In genomic region chr19:8146877-8147575, GRCh38 we compare ENCODE assay signal across 38 cellular contexts. TPM values are rescaled to one million over a fixed set of nuclear protein-coding genes. Genes with fewer than 3 reads are reported as not detected.
A peak's percentile ranks its signal among the peaks of the same experiment; 100 is the strongest.
DNase-seq lines count a peak whose midpoint lies in the region; ATAC-seq and TF ChIP-seq lines count a peak whose summit lies in the region.
"Had no signal": no experiment of that assay in that cellular context is flagged by ENCODE, and none has a peak within 500 bp of the region (broad histone marks: within the 10 kb centered on the region; RNA-seq: fewer than 3 reads in every experiment).

No MANE protein-coding gene starts in this region.

- POLR2A ChIA-PET in Caco-2 (lab: Charles Lee), result no interaction called here

- no peaks in the 10 kb centered on the region for H3K4me1 ChIP-seq in Caco-2
- no peaks in the 10 kb centered on the region for H3K4me1 ChIP-seq in endodermal cell (ENCODE audit: control insufficient read depth, insufficient read depth, low read length)
- H3K4me1 ChIP-seq: foreskin keratinocyte had no signal

- H3K36me3 ChIP-seq in Caco-2 (ENCODE audit: control insufficient read depth, insufficient read depth, low read length), result no peaks in the 10 kb centered on the region
- no peaks in the 10 kb centered on the region for H3K36me3 ChIP-seq in endodermal cell (ENCODE audit: control insufficient read depth, insufficient read depth, low read length)
- H3K36me3 ChIP-seq: adrenal gland, BLaER1, esophagus squamous epithelium, heart left ventricle, neutrophil, prostate gland, transverse colon had no signal

- H3K9me3 ChIP-seq in Caco-2 (no peaks in the 10 kb centered on the region), endodermal cell (ENCODE audit: control insufficient read depth, low read length) (no peaks in the 10 kb centered on the region)
- H3K9me3 ChIP-seq: adrenal gland, BLaER1, body of pancreas, esophagus squamous epithelium, heart left ventricle, neutrophil, prostate gland, transverse colon had no signal

- H3K4me1 Mint-ChIP-seq in Caco-2 (ENCODE audit: low read depth, unreplicated experiment) (peaks cover 21% of the 10 kb centered on the region), endodermal cell (peaks cover 16% of the 10 kb centered on the region), nephron (peaks cover 45% of the 10 kb centered on the region)

- 89 to 91% methylated on average over 19 to 27 of the region's 27 CpGs for WGBS in endodermal cell (ENCODE audit: insufficient coverage in 1 of 2, insufficient read length in 1 of 2), 2 experiments

- H3K9me3 Mint-ChIP-seq in Caco-2 (ENCODE audit: unreplicated experiment) (no peaks in the 10 kb centered on the region), endodermal cell (no peaks in the 10 kb centered on the region), nephron (no peaks in the 10 kb centered on the region)
- H3K9me3 Mint-ChIP-seq: activated naive CD4-positive, alpha-beta T cell treated with anti-CD3 and anti-CD28 coated beads for 36 hours; activated T-cell treated with anti-CD3 and anti-CD28 coated beads, Interleukin-2, amount 50 U/mL, for 72 hours; HFFc6 had no signal

- H3K27ac ChIP-seq in endodermal cell (ENCODE audit: low read depth, low read length), result no peak overlapping the region
- H3K27ac ChIP-seq: adrenal gland, BLaER1, body of pancreas, esophagus squamous epithelium, foreskin keratinocyte, heart left ventricle, neutrophil, PC-9, prostate gland, transverse colon had no signal

- H3K36me3 Mint-ChIP-seq in Caco-2 (ENCODE audit: insufficient read depth, unreplicated experiment) (no peaks in the 10 kb centered on the region), endodermal cell (ENCODE audit: low read depth) (peaks cover 23% of the 10 kb centered on the region), nephron (ENCODE audit: low read depth) (peaks cover 4% of the 10 kb centered on the region)

- TF ChIP-seq CTCF in Caco-2 (IDR thresholded peaks at IDR 0.05; ENCODE audit: insufficient read depth in 1 of 2, low read depth in 1 of 2, low read length in 1 of 2, severe bottlenecking in 1 of 2, unreplicated experiment in 1 of 2), result no peak
- TF ChIP-seq CTCF in GM10266 (IDR thresholded peaks at IDR 0.05; ENCODE audit: control insufficient read depth, insufficient read depth, low read depth, missing control alignments), result no peak
- TF ChIP-seq CTCF in endodermal cell (conservative IDR thresholded peaks at IDR 0.05), result no peak
- TF ChIP-seq CTCF in nephron (IDR thresholded peaks at IDR 0.05; ENCODE audit: unreplicated experiment in 3 of 3), result no peak

- H3K9ac ChIP-seq in endodermal cell (ENCODE audit: extremely low read depth, low read length, poor library complexity, severe bottlenecking), result no peak overlapping the region
- H3K9ac ChIP-seq: BLaER1 had no signal

- BruUV-seq in Caco-2 (replicated peaks; lab: Mats Ljungman, UMichigan), result no TSS peak

- no peaks in the 10 kb centered on the region for H3K27me3 Mint-ChIP-seq in Caco-2 (ENCODE audit: insufficient read depth, unreplicated experiment)
- H3K27me3 Mint-ChIP-seq in endodermal cell (ENCODE audit: insufficient read depth), result no peaks in the 10 kb centered on the region
- H3K27me3 Mint-ChIP-seq in nephron (ENCODE audit: low read depth), result peaks cover 4% of the 10 kb centered on the region

- H3K27me3 ChIP-seq in Caco-2 (replicated peaks; ENCODE audit: control insufficient read depth, insufficient read depth, low read length) (no peaks in the 10 kb centered on the region), endodermal cell (ENCODE audit: control insufficient read depth, insufficient read depth, low read length, poor library complexity, severe bottlenecking) (no peaks in the 10 kb centered on the region)

- H3K27ac Mint-ChIP-seq in Caco-2 (ENCODE audit: unreplicated experiment), result peak overlapping the region; percentile 11
- H3K27ac Mint-ChIP-seq in endodermal cell, result no peak overlapping the region
- peak overlapping the region; percentile 15 to 55 (median 45) for H3K27ac Mint-ChIP-seq in nephron
- H3K27ac Mint-ChIP-seq: activated naive CD4-positive, alpha-beta T cell treated with anti-CD3 and anti-CD28 coated beads for 36 hours; activated T-cell treated with anti-CD3 and anti-CD28 coated beads, Interleukin-2, amount 50 U/mL, for 72 hours; HFFc6 had no signal

- H3K4me3 Mint-ChIP-seq in Caco-2 (ENCODE audit: unreplicated experiment) (peak overlapping the region; percentile 73), endodermal cell (peak overlapping the region; percentile 75), nephron (peak overlapping the region; percentile 84 to 90 (median 86))
- H3K4me3 Mint-ChIP-seq: activated T-cell treated with anti-CD3 and anti-CD28 coated beads, Interleukin-2, amount 50 U/mL, for 72 hours; HFFc6 had no signal

- DNase-seq in Caco-2 (no peak), GM10266 (ENCODE audit: extremely low spot score) (peak; percentile 13), endodermal cell (no peak), A172 (ENCODE audit: low spot score) (no peak), OCI-M2 (lab: John Stamatoyannopoulos, UW; ENCODE audit: unreplicated experiment) (no peak)
- no peak for DNase-seq in stimulated activated CD4-positive, alpha-beta T cell treated with anti-CD3 and anti-CD28 coated beads, Interleukin-4, amount 100 ng/mL, for 1 hour
- DNase-seq: activated CD4-positive, alpha-beta T cell treated with anti-CD3 and anti-CD28 coated beads, Interleukin-2, amount 50 U/mL, for 48 hours; activated naive CD4-positive, alpha-beta T cell treated with anti-CD3 and anti-CD28 coated beads for 36 hours; activated T-cell treated with anti-CD3 and anti-CD28 coated beads, Interleukin-2, amount 50 U/mL, for 72 hours; cerebellar nuclear complex; esophagus squamous epithelium; foreskin keratinocyte; GDM1; heart left ventricle; HFFc6; KBM-7; kidney glomerular epithelial cell; NCI-H1092 treated with DMSO at 0.1 percent for 48 hours; NCI-H187; NCI-H2171; NCI-H510A treated with DMSO at 0.1 percent for 48 hours; PC-9; T-helper 2 cell; transverse colon had no signal

- CTCF ChIA-PET in Caco-2 (lab: Charles Lee), result interaction anchor here (0.6 kb wide), 1 partner anchor 1988 kb away, joined by 4 read pairs; no protein-coding TSS in a partner anchor

- intact Hi-C loops in Caco-2 (cut with micrococcal nuclease; ENCODE audit: unreplicated experiment), result no loop called here

- ATAC-seq in HG03280 (IDR thresholded peaks at IDR 0.05; ENCODE audit: unreplicated experiment), result no peak
- ATAC-seq: activated CD4-positive, CD25-positive, alpha-beta regulatory T cell treated with anti-CD3 and anti-CD28 coated beads, Interleukin-2, amount 50 U/mL, for 24 hours; activated T-cell treated with anti-CD3 and anti-CD28 coated beads, Interleukin-2, amount 50 U/mL, for 72 hours; body of pancreas; sciatic nerve had no signal

- H3K4me3 ChIP-seq in Caco-2 (ENCODE audit: low read depth, low read length) (no peak overlapping the region), endodermal cell (ENCODE audit: low read length) (no peak overlapping the region)
- H3K4me3 ChIP-seq: adrenal gland, BLaER1, body of pancreas, esophagus squamous epithelium, heart left ventricle, lung, PC-9, prostate gland, transverse colon had no signal

RNA-seq across cellular contexts. Expression of gene FBN3, which starts 2.4 kb away (rescaled TPM):
- 15.0 and 16.4 TPM in 2 replicates for total RNA-seq in Caco-2 (2022)
- 100 to 1,000 TPM; 105 to 143 TPM for total RNA-seq in endodermal cell
- polyA plus RNA-seq in endodermal cell (2013, experiment 1 of 2), result 19.4 TPM
- polyA plus RNA-seq in endodermal cell (2013, experiment 2 of 2), result 21.4 TPM
- 0.62 TPM in 1 of 2 replicates, not detected in the other for total RNA-seq in A172 (2014; rRNA removed; shearing (Covaris generic))
- total RNA-seq: activated naive CD4-positive, alpha-beta T cell treated with anti-CD3 and anti-CD28 coated beads for 36 hours; activated T-cell treated with anti-CD3 and anti-CD28 coated beads, Interleukin-2, amount 50 U/mL, for 72 hours; dermis microvascular lymphatic vessel endothelial cell; foreskin keratinocyte; HFFc6; HT-29; MCF 10A; PC-9; transverse colon had no signal
- polyA plus RNA-seq: AG04450, foreskin keratinocyte, heart left ventricle had no signal
